Comparison of ENCODE assay signal across 21 cellular contexts in genomic region chr15:71080166-71080565, GRCh38. TPM values are rescaled to one million over a fixed set of nuclear protein-coding genes. Genes with fewer than 3 reads are reported as not detected.
DNase-seq lines count a peak whose midpoint lies in the region; ATAC-seq, FAIRE-seq and TF ChIP-seq lines count a peak whose summit lies in the region.
"Had no signal": no experiment of that assay in that cellular context is flagged by ENCODE, and none has a peak within 500 bp of the region (broad histone marks: within the 10 kb centered on the region; RNA-seq: fewer than 3 reads in every experiment).

No MANE protein-coding gene starts in this region.

- ATAC-seq in activated CD4-positive, CD25-positive, alpha-beta regulatory T cell treated with anti-CD3 and anti-CD28 coated beads, Interleukin-2, amount 50 U/mL, for 24 hours = no peak

- FAIRE-seq in kidney (lab: Jason Lieb, UNC) = no peak
- FAIRE-seq: GM12891, pancreas had no signal

- intact Hi-C loops in kidney (cut with DNase I) (no loop called here), transverse colon (cut with DNase I; ENCODE audit: low total_unique reads) (no loop called here), uterus (cut with DNase I; ENCODE audit: low total_unique reads) (no loop called here)

- 58 to 74% methylated on average over 4 to 7 of the region's 7 CpGs for WGBS in transverse colon (ENCODE audit: low coverage in 1 of 2), 2 donors

- H3K4me3 ChIP-seq in brain microvascular endothelial cell (ENCODE audit: low read depth, low read length) = no peak overlapping the region
- no peak overlapping the region for H3K4me3 ChIP-seq in kidney (ENCODE audit: low read length in 2 of 2)
- peak overlapping the region in 1 of 4 donors; percentile 10 for H3K4me3 ChIP-seq in transverse colon
- no peak overlapping the region for H3K4me3 ChIP-seq in uterus
- H3K4me3 ChIP-seq: pancreas, SK-N-MC, testis had no signal

- no peak for TF ChIP-seq CTCF in brain microvascular endothelial cell (IDR thresholded peaks at IDR 0.05; ENCODE audit: low read depth, low read length, missing control alignments)
- no peak for TF ChIP-seq CTCF in kidney (IDR thresholded peaks at IDR 0.05; ENCODE audit: borderline replicate concordance, extremely low read depth, insufficient read depth)
- no peak for TF ChIP-seq CTCF in transverse colon (IDR thresholded peaks at IDR 0.05)
- no peak for TF ChIP-seq CTCF in uterus (IDR thresholded peaks at IDR 0.05)

- TF ChIP-seq EP300 in transverse colon (IDR thresholded peaks at IDR 0.05; ENCODE audit: low read depth) = no peak

- H3K36me3 ChIP-seq in brain microvascular endothelial cell (replicated peaks) = no peaks in the 10 kb centered on the region
- H3K36me3 ChIP-seq in kidney (ENCODE audit: control insufficient read depth in 1 of 2, insufficient read depth in 2 of 2, low read length in 2 of 2) = no peaks in the 10 kb centered on the region
- no peaks in the 10 kb centered on the region for H3K36me3 ChIP-seq in transverse colon
- no peaks in the 10 kb centered on the region for H3K36me3 ChIP-seq in uterus
- H3K36me3 ChIP-seq: BE2C, pancreas had no signal

- in situ Hi-C loops in brain microvascular endothelial cell (cut with HindIII; ENCODE audit: low pct_ligation_motif_present, low sequenced_read_pairs) = no loop called here
- in situ Hi-C loops in transverse colon (cut with MboI; ENCODE audit: low pct_ligation_motif_present in 1 of 4, low pct_unique_long_range_greater_than_20kb in 1 of 4, low sequenced_read_pairs in 3 of 4) = no loop called here

- H3K27me3 ChIP-seq in brain microvascular endothelial cell (replicated peaks) (no peaks in the 10 kb centered on the region), transverse colon (no peaks in the 10 kb centered on the region), uterus (no peaks in the 10 kb centered on the region)
- H3K27me3 ChIP-seq: BE2C, pancreas, testis had no signal

- no peak overlapping the region for H3K9ac ChIP-seq in kidney (ENCODE audit: low read length in 2 of 2)

- peak; percentile 35 for DNase-seq in M059J (ENCODE audit: low read depth)
- DNase-seq in brain microvascular endothelial cell = no peak
- no peak for DNase-seq in kidney
- DNase-seq in transverse colon = no peak
- no peak for DNase-seq in uterus
- DNase-seq in NCI-H2227 (lab: John Stamatoyannopoulos, UW; ENCODE audit: unreplicated experiment) = no peak
- no peak for DNase-seq in NOMO-1 treated with DMSO at 0.1 percent for 48 hours (lab: John Stamatoyannopoulos, UW; ENCODE audit: unreplicated experiment)
- DNase-seq: activated naive CD4-positive, alpha-beta T cell treated with anti-CD3 and anti-CD28 coated beads for 36 hours; BE2C; effector CD4-positive, alpha-beta T cell; GDM1; NCI-H2107; NCI-H526; pancreas; stimulated activated CD4-positive, alpha-beta T cell treated with anti-CD3 and anti-CD28 coated beads, Interleukin-4, amount 100 ng/mL, for 1 hour; stimulated activated CD8-positive, alpha-beta memory T cell treated with anti-CD3 and anti-CD28 coated beads, Interleukin-4, amount 100 ng/mL, for 48 hours; testis had no signal

- H3K27ac ChIP-seq in brain microvascular endothelial cell = peak overlapping the region; percentile 97
- H3K27ac ChIP-seq in kidney (ENCODE audit: low read depth in 2 of 2, low read length in 2 of 2) = peak overlapping the region; percentile 18 to 41
- H3K27ac ChIP-seq in transverse colon = peak overlapping the region; percentile 80 to 86 (median 81)
- no peak overlapping the region for H3K27ac ChIP-seq in uterus
- H3K27ac ChIP-seq: SK-N-MC, testis had no signal

- H3K9me3 ChIP-seq in kidney (ENCODE audit: control insufficient read depth in 1 of 2, low read length in 2 of 2) = no peaks in the 10 kb centered on the region
- H3K9me3 ChIP-seq in transverse colon = no peaks in the 10 kb centered on the region
- H3K9me3 ChIP-seq in uterus = no peaks in the 10 kb centered on the region
- H3K9me3 ChIP-seq: BE2C, pancreas, testis had no signal

- H3K4me1 ChIP-seq in kidney (ENCODE audit: control insufficient read depth in 1 of 2, insufficient read depth in 1 of 2, low read depth in 1 of 2, low read length in 2 of 2) (peaks cover 0 to 13% of the 10 kb centered on the region in 2 donors), transverse colon (peaks cover 0 to 24% (median 14%) of the 10 kb centered on the region in 4 donors), uterus (peaks cover 0 to 4% of the 10 kb centered on the region in 2 donors)
- H3K4me1 ChIP-seq: BE2C, pancreas had no signal

- no peak for TF ChIP-seq POLR2A in transverse colon (IDR thresholded peaks at IDR 0.05)
- no peak for TF ChIP-seq POLR2A in uterus (IDR thresholded peaks at IDR 0.05)

RNA-seq across cellular contexts. Expression of gene THSD4, which starts 35.1 kb away (rescaled TPM):
- 5.3 and 9.9 TPM in 2 replicates for total RNA-seq in M059J (2014; rRNA removed; shearing (Covaris generic))
- total RNA-seq in kidney = 36.3 TPM
- 9.4 TPM for polyA plus RNA-seq in kidney (ENCODE audit: insufficient read depth, low read depth, low replicate concordance)
- total RNA-seq in transverse colon = 10 to 100 TPM; 13.3 to 57.2 (median 47.4) TPM
- total RNA-seq in uterus = 100 to 1,000 TPM in 1 of 4 donors, 10 to 100 TPM in 2, 1 to 10 TPM in 1; 7.1 to 144 (median 35.4) TPM
- total RNA-seq: activated naive CD4-positive, alpha-beta T cell treated with anti-CD3 and anti-CD28 coated beads for 36 hours; OCI-LY7 had no signal

Comparison
In these comparisons a context has a peak if more than half of its experiments do, and no peak if none do; other contexts are left out.
1. H3K27ac ChIP-seq: peak in brain microvascular endothelial cell (single experiment), kidney (2 of 2) and transverse colon (4 of 4); none in uterus (0 of 2).